In the genomic region with DNA sequence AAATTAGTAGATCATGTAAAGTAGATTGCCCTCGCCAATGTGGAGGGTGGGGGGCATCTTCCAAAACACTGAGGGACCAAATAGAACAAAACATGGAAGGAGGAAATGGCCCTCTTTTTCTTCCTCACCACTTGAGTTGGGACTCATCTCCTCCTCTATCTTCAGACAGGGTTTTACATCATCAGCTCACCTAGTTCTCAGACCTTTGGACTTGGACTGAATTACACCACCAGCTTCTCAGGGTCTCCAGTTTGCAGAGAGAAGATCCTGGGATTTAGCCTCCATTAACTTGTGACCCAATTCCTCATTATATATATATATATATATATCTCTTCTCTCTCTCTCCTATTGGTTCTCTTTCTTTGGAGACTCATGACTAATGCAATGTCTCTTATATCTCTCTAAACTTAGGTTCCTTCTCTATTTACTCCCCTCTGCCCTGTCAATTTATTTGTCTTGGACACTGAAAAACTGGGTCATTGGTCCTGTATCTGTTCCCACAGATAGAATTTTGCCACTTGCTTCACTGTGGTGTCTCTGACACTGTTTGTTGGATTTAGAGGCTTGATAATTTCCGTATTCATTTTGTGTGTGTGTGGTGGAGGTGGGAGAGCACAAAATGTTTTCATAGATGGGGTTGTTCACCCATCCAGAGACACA, we compare ENCODE assay signal across 38 cellular contexts. TPM values are rescaled to one million over a fixed set of nuclear protein-coding genes. Genes with fewer than 3 reads are reported as not detected.
"Had no signal": no experiment of that assay in that cellular context is flagged by ENCODE, and none has a peak within 500 bp of the region (broad histone marks: within the 10 kb centered on the region; RNA-seq: fewer than 3 reads in every experiment).

No MANE protein-coding gene starts in this region.

- H3K27me3 ChIP-seq: MG63 had no signal

- H3K4me3 ChIP-seq: MG63 had no signal

- H3K9me3 ChIP-seq: MG63 had no signal

- DNase-seq: Karpas-422, Kasumi-1, MG63, MM.1S, MV-4-11, NCI-H1048, NCI-H1092, NCI-H1092 treated with DMSO at 0.1 percent for 48 hours, NCI-H1105, NCI-H1105 treated with DMSO at 0.1 percent for 48 hours, NCI-H1417, NCI-H1417 treated with DMSO at 0.1 percent for 48 hours, NCI-H1436, NCI-H1436 treated with DMSO at 0.1 percent for 48 hours, NCI-H146, NCI-H1694, NCI-H1694 treated with DMSO at 0.1 percent for 48 hours, NCI-H187, NCI-H187 treated with DMSO at 0.1 percent for 48 hours, NCI-H1930, NCI-H2029, NCI-H2029 treated with DMSO at 0.1 percent for 48 hours, NCI-H2081, NCI-H2081 treated with DMSO at 0.1 percent for 48 hours, NCI-H2107, NCI-H2171, NCI-H2171 treated with DMSO at 0.1 percent for 48 hours, NCI-H2227 treated with DMSO at 0.1 percent for 48 hours, NCI-H226, NCI-H446, NCI-H446 treated with DMSO at 0.1 percent for 48 hours, NCI-H510A, NCI-H510A treated with DMSO at 0.1 percent for 48 hours, NCI-H524 had no signal

RNA-seq across cellular contexts. Expression of a gene that starts 54.3 kb away (rescaled TPM):
- total RNA-seq: LHCN-M2, M059J, MCF 10A, NCI-H460 had no signal
